In genomic region chr6:135230702-135231468, GRCh38 we compare ENCODE assay signal across 16 cellular contexts. TPM values are rescaled to one million over a fixed set of nuclear protein-coding genes. Genes with fewer than 3 reads are reported as not detected.
DNase-seq lines count a peak whose midpoint lies in the region; ATAC-seq and TF ChIP-seq lines count a peak whose summit lies in the region.
"Had no signal": no experiment of that assay in that cellular context is flagged by ENCODE, and none has a peak within 500 bp of the region (broad histone marks: within the 10 kb centered on the region; RNA-seq: fewer than 3 reads in every experiment).

No MANE protein-coding gene starts in this region.

- no TSS peak for BruUV-seq in OCI-LY7 (replicated peaks; lab: Mats Ljungman, UMichigan)

- intact Hi-C loops in OCI-LY7 (cut with micrococcal nuclease; ENCODE audit: unreplicated experiment) (no loop called here), colonic mucosa (cut with DNase I) (no loop called here)

- H3K27me3 ChIP-seq in colonic mucosa: no peaks in the 10 kb centered on the region
- H3K27me3 ChIP-seq: ascending aorta had no signal

- POLR2A ChIA-PET in OCI-LY7 (lab: Charles Lee): interaction anchor here (0.6 to 2.0 kb wide), 11 partner anchors 12 to 183 kb away, joined by 3 to 6 read pairs (median 3); no protein-coding TSS in a partner anchor

- TF ChIP-seq CTCF in OCI-LY7 (conservative IDR thresholded peaks at IDR 0.05; ENCODE audit: low read length) (no peak), colonic mucosa (IDR thresholded peaks at IDR 0.05) (no peak)

- peak overlapping the region; percentile 79 for H3K27ac Mint-ChIP-seq in activated CD8-positive, alpha-beta memory T cell treated with anti-CD3 and anti-CD28 coated beads, Interleukin-2, amount 10 ng/mL, durations not matched to agents 7 days and 5 days

- no peak overlapping the region for H3K4me2 ChIP-seq in OCI-LY7 (ENCODE audit: low read length)

- DNase-seq in activated CD8-positive, alpha-beta memory T cell treated with anti-CD3 and anti-CD28 coated beads, Interleukin-2, amount 10 ng/mL, durations not matched to agents 7 days and 5 days: no peak
- DNase-seq in activated CD8-positive, alpha-beta memory T cell treated with anti-CD3 and anti-CD28 coated beads, Interleukin-2, amount 50 U/mL, for 4 hours: no peak
- no peak for DNase-seq in OCI-LY7 (ENCODE audit: low spot score)
- DNase-seq in colonic mucosa: no peak
- DNase-seq in stimulated activated naive CD8-positive, alpha-beta T cell treated with anti-CD3 and anti-CD28 coated beads, Interleukin-15, Interleukin-2, amounts not matched to agents 100 U/mL and 50 U/mL, for 24 hours: no peak
- DNase-seq in stimulated activated naive CD4-positive, alpha-beta T cell treated with Interleukin-2 at 50 U/mL for 16 hours (lab: John Stamatoyannopoulos, UW): no peak
- DNase-seq: DMS79; effector CD4-positive, alpha-beta T cell; NCI-H1417 treated with DMSO at 0.1 percent for 48 hours; NCI-H524 treated with DMSO at 0.1 percent for 48 hours; psoas muscle had no signal

- H4K20me1 ChIP-seq in OCI-LY7 (ENCODE audit: insufficient read depth, low read length): no peaks in the 10 kb centered on the region

- peak overlapping the region; percentile 67; the same call in 1 of the 2 replicates for H2AFZ ChIP-seq in OCI-LY7 (ENCODE audit: low read length)

- no peaks in the 10 kb centered on the region for H3K9me3 Mint-ChIP-seq in activated CD8-positive, alpha-beta memory T cell treated with anti-CD3 and anti-CD28 coated beads, Interleukin-2, amount 10 ng/mL, durations not matched to agents 7 days and 5 days (ENCODE audit: low read depth)

- peak; percentile 5 for ATAC-seq in activated CD8-positive, alpha-beta memory T cell treated with anti-CD3 and anti-CD28 coated beads, Interleukin-2, amount 10 ng/mL, durations not matched to agents 7 days and 5 days
- peak; percentile 2 for ATAC-seq in stimulated activated naive CD8-positive, alpha-beta T cell treated with anti-CD3 and anti-CD28 coated beads, Interleukin-15, Interleukin-2, amounts not matched to agents 100 U/mL and 50 U/mL, for 24 hours
- ATAC-seq in HG03432 (IDR thresholded peaks at IDR 0.05; ENCODE audit: unreplicated experiment) (no peak), GM18867 (IDR thresholded peaks at IDR 0.05; ENCODE audit: unreplicated experiment) (no peak)
- ATAC-seq: psoas muscle, Right ventricle myocardium inferior had no signal

- no peak overlapping the region for H3K4me3 ChIP-seq in OCI-LY7 (ENCODE audit: low read depth, low read length, poor library complexity, severe bottlenecking)
- no peak overlapping the region for H3K4me3 ChIP-seq in colonic mucosa
- H3K4me3 ChIP-seq: ascending aorta, psoas muscle had no signal

- H3K9me2 ChIP-seq in OCI-LY7 (ENCODE audit: insufficient read depth, low read length): no peaks in the 10 kb centered on the region

- H3K79me2 ChIP-seq in OCI-LY7 (ENCODE audit: insufficient read depth, low read depth, low read length): no peaks in the 10 kb centered on the region

- CTCF ChIA-PET in activated CD8-positive, alpha-beta memory T cell treated with anti-CD3 and anti-CD28 coated beads, Interleukin-2, amount 10 ng/mL, durations not matched to agents 7 days and 5 days (lab: Charles Lee): interaction anchor here (1.0 to 1.4 kb wide), 4 partner anchors 18 to 194 kb away, joined by 3 to 4 read pairs (median 3); no protein-coding TSS in a partner anchor
- CTCF ChIA-PET in OCI-LY7 (lab: Charles Lee; ENCODE audit: unreplicated experiment): no interaction called here

- H3K27ac ChIP-seq in OCI-LY7 (ENCODE audit: low read depth, low read length, poor library complexity, severe bottlenecking) (no peak overlapping the region), colonic mucosa (peak overlapping the region; percentile 32)
- H3K27ac ChIP-seq: ascending aorta, psoas muscle, VCaP had no signal

- no peak overlapping the region for H3K9ac ChIP-seq in colonic mucosa (ENCODE audit: low read depth in 2 of 2, low read length in 2 of 2)

- H3K36me3 Mint-ChIP-seq in activated CD8-positive, alpha-beta memory T cell treated with anti-CD3 and anti-CD28 coated beads, Interleukin-2, amount 10 ng/mL, durations not matched to agents 7 days and 5 days: peaks cover 4% of the 10 kb centered on the region

- H3K9me3 ChIP-seq in OCI-LY7 (ENCODE audit: low read length): no peaks in the 10 kb centered on the region
- no peaks in the 10 kb centered on the region for H3K9me3 ChIP-seq in colonic mucosa
- H3K9me3 ChIP-seq: ascending aorta, psoas muscle had no signal

- H3K4me3 Mint-ChIP-seq in activated CD8-positive, alpha-beta memory T cell treated with anti-CD3 and anti-CD28 coated beads, Interleukin-2, amount 10 ng/mL, durations not matched to agents 7 days and 5 days: no peak overlapping the region

- H3K27me3 Mint-ChIP-seq in activated CD8-positive, alpha-beta memory T cell treated with anti-CD3 and anti-CD28 coated beads, Interleukin-2, amount 10 ng/mL, durations not matched to agents 7 days and 5 days: no peaks in the 10 kb centered on the region

- no peaks in the 10 kb centered on the region for H3K36me3 ChIP-seq in OCI-LY7 (ENCODE audit: insufficient read depth, low read length)
- H3K36me3 ChIP-seq in colonic mucosa: no peaks in the 10 kb centered on the region
- H3K36me3 ChIP-seq: ascending aorta had no signal

- peaks cover 66% of the 10 kb centered on the region for H3K4me1 Mint-ChIP-seq in activated CD8-positive, alpha-beta memory T cell treated with anti-CD3 and anti-CD28 coated beads, Interleukin-2, amount 10 ng/mL, durations not matched to agents 7 days and 5 days

- H3K4me1 ChIP-seq in OCI-LY7 (ENCODE audit: insufficient read depth, low read length, poor library complexity, severe bottlenecking): peaks cover 4% of the 10 kb centered on the region
- H3K4me1 ChIP-seq in colonic mucosa: peaks cover 10% of the 10 kb centered on the region
- H3K4me1 ChIP-seq: ascending aorta, psoas muscle had no signal

RNA-seq across cellular contexts. Expression of gene MYB, which starts 49.8 kb away (rescaled TPM):
- 10 to 100 TPM; 47.0 to 73.6 TPM for total RNA-seq in activated CD8-positive, alpha-beta memory T cell treated with anti-CD3 and anti-CD28 coated beads, Interleukin-2, amount 10 ng/mL, durations not matched to agents 7 days and 5 days
- 42.9 and 45.1 TPM in 2 replicates for total RNA-seq in OCI-LY7 (2014; rRNA removed; shearing (Covaris generic))
- total RNA-seq in OCI-LY7 (2022) (20.1 and 26.1 TPM in 2 replicates), colonic mucosa (10 to 100 TPM; 67.2 to 78.0 TPM)
- total RNA-seq: ascending aorta had no signal

Comparison
In these comparisons a context has a peak if more than half of its experiments do, and no peak if none do; other contexts are left out.
1. ATAC-seq: peak in activated CD8-positive, alpha-beta memory T cell treated with anti-CD3 and anti-CD28 coated beads, Interleukin-2, amount 10 ng/mL, durations not matched to agents 7 days and 5 days (single experiment) and stimulated activated naive CD8-positive, alpha-beta T cell treated with anti-CD3 and anti-CD28 coated beads, Interleukin-15, Interleukin-2, amounts not matched to agents 100 U/mL and 50 U/mL, for 24 hours (single experiment); none in HG03432 (single experiment) and GM18867 (single experiment).